In the genomic region with DNA sequence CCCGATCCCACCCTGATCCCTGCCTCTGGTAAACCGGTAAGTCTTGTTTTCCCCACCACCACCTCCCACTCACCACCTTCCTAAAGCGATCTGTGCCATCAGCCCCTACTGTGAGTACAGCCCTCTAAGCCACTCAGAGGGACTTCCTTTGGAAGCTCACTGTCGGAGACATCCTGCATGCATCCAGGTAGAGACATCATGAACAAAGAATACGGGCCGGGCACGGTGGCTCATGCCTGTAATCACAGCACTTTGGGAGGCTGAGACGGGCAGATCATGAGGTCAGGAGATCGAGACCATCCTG, we compare ENCODE assay signal across 18 cellular contexts. TPM values are rescaled to one million over a fixed set of nuclear protein-coding genes. Genes with fewer than 3 reads are reported as not detected.
A peak's percentile ranks its signal among the peaks of the same experiment; 100 is the strongest.
DNase-seq lines count a peak whose midpoint lies in the region; ATAC-seq and TF ChIP-seq lines count a peak whose summit lies in the region.
"Had no signal": no experiment of that assay in that cellular context is flagged by ENCODE, and none has a peak within 500 bp of the region (broad histone marks: within the 10 kb centered on the region; RNA-seq: fewer than 3 reads in every experiment).

No MANE protein-coding gene starts in this region.

- ATAC-seq in activated CD8-positive, alpha-beta memory T cell treated with anti-CD3 and anti-CD28 coated beads, Interleukin-2, amount 10 ng/mL, durations not matched to agents 7 days and 5 days, result no peak
- no peak for ATAC-seq in RWPE2 (ENCODE audit: low read depth)
- ATAC-seq: HCT116 had no signal

- peaks cover 22% of the 10 kb centered on the region for H3K4me1 Mint-ChIP-seq in activated CD8-positive, alpha-beta memory T cell treated with anti-CD3 and anti-CD28 coated beads, Interleukin-2, amount 10 ng/mL, durations not matched to agents 7 days and 5 days
- H3K4me1 Mint-ChIP-seq in neural progenitor cell, result peaks cover 14% of the 10 kb centered on the region

- H3K9ac ChIP-seq in neural progenitor cell, result no peak overlapping the region
- H3K9ac ChIP-seq: BLaER1 had no signal

- H4K20me1 ChIP-seq in neural progenitor cell (ENCODE audit: low read depth), result no peaks in the 10 kb centered on the region
- H4K20me1 ChIP-seq: BLaER1 had no signal

- no peak overlapping the region for H3K4me3 Mint-ChIP-seq in activated CD8-positive, alpha-beta memory T cell treated with anti-CD3 and anti-CD28 coated beads, Interleukin-2, amount 10 ng/mL, durations not matched to agents 7 days and 5 days
- H3K4me3 Mint-ChIP-seq in neural progenitor cell, result no peak overlapping the region
- H3K4me3 Mint-ChIP-seq: CD14-positive monocyte; CD4-positive, alpha-beta memory T cell; GM23338; HFFc6 had no signal

- TF ChIP-seq CTCF in RWPE2 (IDR thresholded peaks at IDR 0.05; ENCODE audit: poor library complexity, severe bottlenecking) (no peak), neural progenitor cell (IDR thresholded peaks at IDR 0.05) (no peak)

- no peak overlapping the region for H3K4me2 ChIP-seq in neural progenitor cell
- H3K4me2 ChIP-seq: GM23338 had no signal

- H3K36me3 Mint-ChIP-seq in activated CD8-positive, alpha-beta memory T cell treated with anti-CD3 and anti-CD28 coated beads, Interleukin-2, amount 10 ng/mL, durations not matched to agents 7 days and 5 days, result no peaks in the 10 kb centered on the region
- H3K36me3 Mint-ChIP-seq in neural progenitor cell, result no peaks in the 10 kb centered on the region
- H3K36me3 Mint-ChIP-seq: CD14-positive monocyte; CD4-positive, alpha-beta memory T cell had no signal

- no peaks in the 10 kb centered on the region for H3K79me2 ChIP-seq in neural progenitor cell (ENCODE audit: low read depth)

- CTCF ChIA-PET in activated CD8-positive, alpha-beta memory T cell treated with anti-CD3 and anti-CD28 coated beads, Interleukin-2, amount 10 ng/mL, durations not matched to agents 7 days and 5 days (lab: Charles Lee), result no interaction called here

- H3K27me3 ChIP-seq in RWPE2 (ENCODE audit: insufficient read depth, poor library complexity, severe bottlenecking), result no peaks in the 10 kb centered on the region
- no peaks in the 10 kb centered on the region for H3K27me3 ChIP-seq in neural progenitor cell
- H3K27me3 ChIP-seq: BLaER1 had no signal

- H3K27ac ChIP-seq in RWPE2 (ENCODE audit: poor library complexity, severe bottlenecking) (no peak overlapping the region), neural progenitor cell (no peak overlapping the region)
- H3K27ac ChIP-seq: BLaER1, HL-60 had no signal

- H3K27me3 Mint-ChIP-seq in activated CD8-positive, alpha-beta memory T cell treated with anti-CD3 and anti-CD28 coated beads, Interleukin-2, amount 10 ng/mL, durations not matched to agents 7 days and 5 days, result peaks cover 47% of the 10 kb centered on the region
- peaks cover 8% of the 10 kb centered on the region for H3K27me3 Mint-ChIP-seq in neural progenitor cell (ENCODE audit: insufficient read depth, low read depth)

- no peaks in the 10 kb centered on the region for H3K9me3 Mint-ChIP-seq in activated CD8-positive, alpha-beta memory T cell treated with anti-CD3 and anti-CD28 coated beads, Interleukin-2, amount 10 ng/mL, durations not matched to agents 7 days and 5 days (ENCODE audit: low read depth)
- H3K9me3 Mint-ChIP-seq in neural progenitor cell, result no peaks in the 10 kb centered on the region
- H3K9me3 Mint-ChIP-seq: CD14-positive monocyte; CD4-positive, alpha-beta memory T cell; GM23338; HFFc6 had no signal

- no peak overlapping the region for H2AFZ ChIP-seq in neural progenitor cell (replicated peaks)

- peak; percentile 12 for DNase-seq in activated CD8-positive, alpha-beta memory T cell treated with anti-CD3 and anti-CD28 coated beads, Interleukin-2, amount 10 ng/mL, durations not matched to agents 7 days and 5 days
- no peak for DNase-seq in activated CD8-positive, alpha-beta memory T cell treated with anti-CD3 and anti-CD28 coated beads, Interleukin-2, amount 50 U/mL, for 4 hours
- DNase-seq in RWPE2 (ENCODE audit: low spot score) (peak; percentile 30), neural progenitor cell (ENCODE audit: low spot score) (no peak), cerebellum (ENCODE audit: low spot score) (no peak), nucleus accumbens (lab: John Stamatoyannopoulos, UW) (no peak), GM19240 (ENCODE audit: insufficient read length, low spot score) (no peak)
- DNase-seq: 8988T; CD4-positive, alpha-beta memory T cell; DMS153; DMS79; GDM1; HFFc6 had no signal

- H3K36me3 ChIP-seq in RWPE2 (ENCODE audit: low read depth), result no peaks in the 10 kb centered on the region
- no peaks in the 10 kb centered on the region for H3K36me3 ChIP-seq in neural progenitor cell
- H3K36me3 ChIP-seq: BLaER1 had no signal

- H3K9me3 ChIP-seq in RWPE2 (ENCODE audit: severe bottlenecking) (no peaks in the 10 kb centered on the region), neural progenitor cell (ENCODE audit: low read depth) (no peaks in the 10 kb centered on the region)
- H3K9me3 ChIP-seq: BLaER1 had no signal

- no peaks in the 10 kb centered on the region for H3F3A ChIP-seq in neural progenitor cell (ENCODE audit: low read depth)

- H3K4me1 ChIP-seq in RWPE2 (ENCODE audit: insufficient read depth, poor library complexity, severe bottlenecking) (no peaks in the 10 kb centered on the region), neural progenitor cell (peaks cover 4% of the 10 kb centered on the region)

- H3K4me3 ChIP-seq in RWPE2 (ENCODE audit: severe bottlenecking), result no peak overlapping the region
- H3K4me3 ChIP-seq in neural progenitor cell, result no peak overlapping the region
- H3K4me3 ChIP-seq: BLaER1, GM23338 had no signal

- no peak overlapping the region for H3K27ac Mint-ChIP-seq in activated CD8-positive, alpha-beta memory T cell treated with anti-CD3 and anti-CD28 coated beads, Interleukin-2, amount 10 ng/mL, durations not matched to agents 7 days and 5 days
- H3K27ac Mint-ChIP-seq in neural progenitor cell, result peak overlapping the region; percentile 69
- H3K27ac Mint-ChIP-seq: CD14-positive monocyte; CD4-positive, alpha-beta memory T cell; GM23338; HFFc6 had no signal

RNA-seq across cellular contexts. Expression of a gene that starts 13.7 kb away (rescaled TPM):
- 1 to 10 TPM in 1 of 2 experiments, under 1 TPM in 1; 0.44 to 1.5 TPM for total RNA-seq in activated CD8-positive, alpha-beta memory T cell treated with anti-CD3 and anti-CD28 coated beads, Interleukin-2, amount 10 ng/mL, durations not matched to agents 7 days and 5 days
- total RNA-seq in neural progenitor cell (ENCODE audit: low replicate concordance) (1.9 and 2.2 TPM in 2 replicates), cerebellum (23.0 TPM)
- total RNA-seq: HFFc6 had no signal

Comparison
In these comparisons a context has a peak if more than half of its experiments do, and no peak if none do; other contexts are left out.
1. DNase-seq: peak in activated CD8-positive, alpha-beta memory T cell treated with anti-CD3 and anti-CD28 coated beads, Interleukin-2, amount 10 ng/mL, durations not matched to agents 7 days and 5 days (single experiment) and RWPE2 (single experiment); none in activated CD8-positive, alpha-beta memory T cell treated with anti-CD3 and anti-CD28 coated beads, Interleukin-2, amount 50 U/mL, for 4 hours (single experiment), neural progenitor cell (single experiment), cerebellum (single experiment), nucleus accumbens (0 of 56) and GM19240 (single experiment).